In genomic region chr15:91101356-91101920, GRCh38 we compare ENCODE assay signal across 1 cellular context.
TF ChIP-seq lines count a peak whose summit lies in the region.

No MANE protein-coding gene starts in this region.

TF ChIP-seq in WTC11, 78 proteins besides CTCF, POLR2A, EP300 and RAD21 (continued from another document):
- TF ChIP-seq E2F4 (CRISPR knock-in tag; IDR thresholded peaks at IDR 0.05; ENCODE audit: borderline replicate concordance, low read depth): no peak
